8 cellular contexts compared by ENCODE assay signal in the genomic region with DNA sequence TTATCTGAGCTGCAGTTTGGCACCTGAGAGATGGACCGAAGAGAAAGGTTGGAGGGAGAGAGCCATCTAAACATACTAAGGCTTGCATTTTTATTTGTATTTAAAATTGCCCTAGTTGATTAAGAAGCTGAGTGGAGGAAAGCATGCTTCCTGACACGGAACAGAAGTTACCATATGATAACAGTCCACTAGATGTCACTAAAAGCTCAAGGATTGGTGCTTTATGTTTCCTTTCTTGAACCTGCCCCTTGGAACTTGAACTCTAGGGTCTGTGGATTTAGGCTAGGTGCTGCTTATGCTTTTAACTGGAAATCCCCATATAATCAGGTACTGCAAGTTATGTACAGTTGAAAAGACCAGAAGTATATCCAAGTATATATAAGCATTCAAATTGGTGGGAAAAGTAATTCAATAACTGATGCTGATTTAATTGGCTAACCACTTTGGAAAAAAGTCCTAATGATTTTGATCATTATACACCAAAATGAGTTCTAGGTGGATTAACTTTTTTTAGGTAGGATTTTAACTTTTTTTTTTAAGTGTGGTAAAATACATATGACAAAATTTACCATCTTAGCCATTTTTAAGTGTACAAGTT. TPM values are rescaled to one million over a fixed set of nuclear protein-coding genes. Genes with fewer than 3 reads are reported as not detected.
DNase-seq lines count a peak whose midpoint lies in the region; ATAC-seq and TF ChIP-seq lines count a peak whose summit lies in the region.

No MANE protein-coding gene starts in this region.

- in situ Hi-C loops in G401 (cut with HindIII; ENCODE audit: low sequenced_read_pairs), result no loop called here

- DNase-seq in G401 (ENCODE audit: low spot score), result peak; percentile 71
- DNase-seq in LNCaP clone FGC (ENCODE audit: low read depth), result peak; percentile 33
- peak; percentile 66 for DNase-seq in SIG-M5 treated with dmso at 0.1 percent for 504 hours (lab: John Stamatoyannopoulos, UW; ENCODE audit: unreplicated experiment)
- DNase-seq in esophagus muscularis mucosa (ENCODE audit: extremely low spot score), result no peak
- peak in 5 of 10 donors; percentile 4 to 52 (median 33) for DNase-seq in naive thymus-derived CD8-positive, alpha-beta T cell
- DNase-seq in GOT3 (lab: John Stamatoyannopoulos, UW), result no peak
- no peak for DNase-seq in MG63

- POLR2A ChIA-PET in naive thymus-derived CD8-positive, alpha-beta T cell (lab: Charles Lee), result no interaction called here

- H3K36me3 Mint-ChIP-seq in naive thymus-derived CD8-positive, alpha-beta T cell, result no peaks in the 10 kb centered on the region

- no peaks in the 10 kb centered on the region for H3K9me3 Mint-ChIP-seq in naive thymus-derived CD8-positive, alpha-beta T cell

- TF ChIP-seq CTCF in LNCaP clone FGC (IDR thresholded peaks at IDR 0.05; ENCODE audit: control insufficient read depth, extremely low read depth, insufficient read depth) (peak; percentile 79), esophagus muscularis mucosa (IDR thresholded peaks at IDR 0.05) (peak; percentile 41 to 50 (median 47))

- H3K27me3 ChIP-seq in esophagus muscularis mucosa (peaks cover 0 to 23% (median 6%) of the 10 kb centered on the region in 4 donors), MG63 (peaks cover 7% of the 10 kb centered on the region)

- intact Hi-C loops in esophagus muscularis mucosa (cut with DNase I), result loop anchor here (10.0 kb wide), 1 partner anchor 596 kb away; no protein-coding TSS in a partner anchor

- no peak overlapping the region for H3K27ac Mint-ChIP-seq in naive thymus-derived CD8-positive, alpha-beta T cell

- no peaks in the 10 kb centered on the region for H3K36me3 ChIP-seq in esophagus muscularis mucosa
- no peaks in the 10 kb centered on the region for H3K36me3 ChIP-seq in MG63

- no peak overlapping the region for H3K27ac ChIP-seq in esophagus muscularis mucosa (replicated peaks in 1 of 4)

- H3K4me1 ChIP-seq in esophagus muscularis mucosa, result no peaks in the 10 kb centered on the region

- peak; percentile 76 for ATAC-seq in GM21723 (IDR thresholded peaks at IDR 0.05; ENCODE audit: unreplicated experiment)
- ATAC-seq in naive thymus-derived CD8-positive, alpha-beta T cell, result peak; percentile 53 to 65

- WGBS in esophagus muscularis mucosa, result 2% methylated on average over 2 of the region's 2 CpGs

- no peak for TF ChIP-seq EP300 in esophagus muscularis mucosa (IDR thresholded peaks at IDR 0.05)

- no peak for TF ChIP-seq POLR2A in esophagus muscularis mucosa (IDR thresholded peaks at IDR 0.05; ENCODE audit: low read depth)

- H3K9me3 ChIP-seq in esophagus muscularis mucosa, result no peaks in the 10 kb centered on the region
- H3K9me3 ChIP-seq in MG63, result no peaks in the 10 kb centered on the region

- no peak overlapping the region for H3K4me3 ChIP-seq in LNCaP clone FGC (ENCODE audit: low read depth, low read length)
- no peak overlapping the region for H3K4me3 ChIP-seq in esophagus muscularis mucosa
- H3K4me3 ChIP-seq in MG63, result no peak overlapping the region

- no peaks in the 10 kb centered on the region for H3K4me1 Mint-ChIP-seq in naive thymus-derived CD8-positive, alpha-beta T cell

- peaks cover 2 to 48% (median 13%) of the 10 kb centered on the region in 5 donors for H3K27me3 Mint-ChIP-seq in naive thymus-derived CD8-positive, alpha-beta T cell

- no peak overlapping the region for H3K4me3 Mint-ChIP-seq in naive thymus-derived CD8-positive, alpha-beta T cell

RNA-seq across cellular contexts. Expression of gene RBMXL2, which starts 9.5 kb away (rescaled TPM):
- total RNA-seq in G401 (2014; rRNA removed; shearing (Covaris generic)), result not detected in 2 replicates
- total RNA-seq in esophagus muscularis mucosa, result not detected
- total RNA-seq in naive thymus-derived CD8-positive, alpha-beta T cell, result not detected
- polyA plus RNA-seq in naive thymus-derived CD8-positive, alpha-beta T cell, result not detected
- not detected in 2 replicates for total RNA-seq in MG63 (2014; rRNA removed; shearing (Covaris generic); ENCODE audit: low replicate concordance)

Comparison
In these comparisons a context has a peak if more than half of its experiments do, and no peak if none do; other contexts are left out.
1. DNase-seq: peak in G401 (single experiment), LNCaP clone FGC (single experiment) and SIG-M5 treated with dmso at 0.1 percent for 504 hours (single experiment); none in esophagus muscularis mucosa (single experiment), GOT3 (single experiment) and MG63 (single experiment).